Comparison of ENCODE assay signal across 8 cellular contexts in genomic region chr13:23578411-23579071, GRCh38. TPM values are rescaled to one million over a fixed set of nuclear protein-coding genes. Genes with fewer than 3 reads are reported as not detected.
DNase-seq lines count a peak whose midpoint lies in the region; TF ChIP-seq lines count a peak whose summit lies in the region.

No MANE protein-coding gene starts in this region.

- H2AFZ ChIP-seq in GM23248 = peak overlapping the region; percentile 88

- H3K27ac Mint-ChIP-seq in T-helper 2 cell treated with Interferon-gamma antibody and Interleukin-4, amounts not matched to agents 5 μg/mL and 100 μg/mL, for 36 hours = peak overlapping the region; percentile 60

- peaks cover 6% of the 10 kb centered on the region; the same call in 1 of the 2 replicates for H3F3A ChIP-seq in GM23248 (ENCODE audit: insufficient read depth)

- H3K4me1 Mint-ChIP-seq in T-helper 2 cell treated with Interferon-gamma antibody and Interleukin-4, amounts not matched to agents 5 μg/mL and 100 μg/mL, for 36 hours (ENCODE audit: low read depth) = peaks cover 17% of the 10 kb centered on the region

- no peaks in the 10 kb centered on the region for H3K36me3 Mint-ChIP-seq in T-helper 2 cell treated with Interferon-gamma antibody and Interleukin-4, amounts not matched to agents 5 μg/mL and 100 μg/mL, for 36 hours (ENCODE audit: low read depth)

- TF ChIP-seq CTCF in LNCAP (IDR thresholded peaks at IDR 0.05) (peak; percentile 76), astrocyte of the spinal cord (IDR thresholded peaks at IDR 0.05; ENCODE audit: low read depth, low read length) (peak; percentile 83)

- in situ Hi-C loops in GM23248 (cut with MboI) (loop anchor here (10.0 kb wide), 1 partner anchor 286 kb away; no protein-coding TSS in a partner anchor), astrocyte of the spinal cord (cut with HindIII; ENCODE audit: low sequenced_read_pairs) (no loop called here)

- no peaks in the 10 kb centered on the region for H3K9me2 ChIP-seq in GM23248 (ENCODE audit: insufficient read depth)

- no peaks in the 10 kb centered on the region for H4K20me1 ChIP-seq in GM23248 (ENCODE audit: insufficient read depth)

- H3K79me2 ChIP-seq in GM23248 (ENCODE audit: insufficient read depth) = no peaks in the 10 kb centered on the region

- H3K36me3 ChIP-seq in GM23248 (ENCODE audit: low read depth) (no peaks in the 10 kb centered on the region), iPS-18a (ENCODE audit: control insufficient read depth, low read depth, low read length) (no peaks in the 10 kb centered on the region), skeletal muscle tissue (ENCODE audit: control insufficient read depth in 3 of 3, insufficient read depth in 3 of 3, low read length in 3 of 3) (no peaks in the 10 kb centered on the region)

- H3K27ac ChIP-seq in GM23248 = no peak overlapping the region
- H3K27ac ChIP-seq in iPS-18a (ENCODE audit: low read length) = no peak overlapping the region
- peak overlapping the region; percentile 70 for H3K27ac ChIP-seq in skeletal muscle tissue (ENCODE audit: low read depth, low read length)

- no peaks in the 10 kb centered on the region for H3K27me3 ChIP-seq in GM23248 (replicated peaks; ENCODE audit: insufficient read depth)
- H3K27me3 ChIP-seq in iPS-18a (ENCODE audit: control insufficient read depth, insufficient read depth, low read length) = peaks cover 46% of the 10 kb centered on the region
- no peaks in the 10 kb centered on the region for H3K27me3 ChIP-seq in skeletal muscle tissue (ENCODE audit: control insufficient read depth in 3 of 3, insufficient read depth in 3 of 3, low read length in 3 of 3)

- H3K4me1 ChIP-seq in GM23248 (ENCODE audit: insufficient read depth) = no peaks in the 10 kb centered on the region
- peaks cover 3% of the 10 kb centered on the region for H3K4me1 ChIP-seq in iPS-18a (ENCODE audit: control insufficient read depth, low read depth, low read length)
- H3K4me1 ChIP-seq in skeletal muscle tissue (ENCODE audit: control insufficient read depth in 3 of 3, insufficient read depth in 3 of 3, low read length in 3 of 3) = peaks cover 6 to 8% (median 7%) of the 10 kb centered on the region in 3 donors

- no peaks in the 10 kb centered on the region for H3K9me3 Mint-ChIP-seq in T-helper 2 cell treated with Interferon-gamma antibody and Interleukin-4, amounts not matched to agents 5 μg/mL and 100 μg/mL, for 36 hours

- H3K4me3 ChIP-seq in GM23248 (peak overlapping the region; percentile 75), astrocyte of the spinal cord (ENCODE audit: low read depth, low read length) (peak overlapping the region; percentile 72), iPS-18a (ENCODE audit: low read length) (peak overlapping the region; percentile 79), skeletal muscle tissue (ENCODE audit: low read length in 3 of 3) (peak overlapping the region; percentile 90 to 96 (median 92))

- H3K4me2 ChIP-seq in GM23248 (ENCODE audit: unreplicated experiment) = peak overlapping the region; percentile 77

- DNase-seq in GDM1 (lab: John Stamatoyannopoulos, UW) (peak; percentile 15), GM23248 (peak; percentile 88), astrocyte of the spinal cord (ENCODE audit: low read depth, low spot score) (peak; percentile 77), middle frontal gyrus (ENCODE audit: extremely low spot score, low spot score) (no peak)
- DNase-seq in T-helper 2 cell treated with Interferon-gamma antibody and Interleukin-4, amounts not matched to agents 5 μg/mL and 100 μg/mL, for 36 hours (ENCODE audit: low spot score) = peak; percentile 72

- no peaks in the 10 kb centered on the region for H3K9me3 ChIP-seq in GM23248 (ENCODE audit: low read depth)
- H3K9me3 ChIP-seq in iPS-18a (ENCODE audit: control insufficient read depth, low read depth, low read length) = no peaks in the 10 kb centered on the region
- no peaks in the 10 kb centered on the region for H3K9me3 ChIP-seq in skeletal muscle tissue (ENCODE audit: control insufficient read depth in 3 of 3, low read length in 3 of 3)

- H3K9ac ChIP-seq in GM23248 (peak overlapping the region; percentile 73), iPS-18a (ENCODE audit: low read length) (no peak overlapping the region), skeletal muscle tissue (ENCODE audit: low read depth in 1 of 3, low read length in 3 of 3) (peak overlapping the region; percentile 70 to 92 (median 87))

- 7 to 8% methylated on average over 42 of the region's 42 CpGs for WGBS in GM23248 (ENCODE audit: low coverage in 1 of 2, low lambda C conversion rate in 2 of 2, missing lambda C conversion rate in 2 of 2), 2 experiments

- peaks cover 58% of the 10 kb centered on the region for H3K27me3 Mint-ChIP-seq in T-helper 2 cell treated with Interferon-gamma antibody and Interleukin-4, amounts not matched to agents 5 μg/mL and 100 μg/mL, for 36 hours (ENCODE audit: low read depth)

- peak overlapping the region; percentile 55 for H3K4me3 Mint-ChIP-seq in T-helper 2 cell treated with Interferon-gamma antibody and Interleukin-4, amounts not matched to agents 5 μg/mL and 100 μg/mL, for 36 hours

RNA-seq across cellular contexts. Expression of gene TNFRSF19, which starts 8.3 kb away (rescaled TPM):
- 3.4 and 5.4 TPM in 2 replicates for total RNA-seq in GM23248 (2014; rRNA removed; shearing (Covaris generic))
- polyA plus RNA-seq in GM23248 (2016; fragmentation: Nextera tagmentation; extraction: Ambion mirVana) = 2.7 and 3.4 TPM in 2 replicates
- 13.0 TPM for total RNA-seq in skeletal muscle tissue
